ENCODE assay signal across 16 cellular contexts in genomic region chr3:101262393-101263240, GRCh38. TPM values are rescaled to one million over a fixed set of nuclear protein-coding genes. Genes with fewer than 3 reads are reported as not detected.
DNase-seq lines count a peak whose midpoint lies in the region; ATAC-seq and TF ChIP-seq lines count a peak whose summit lies in the region.
"Had no signal": no experiment of that assay in that cellular context is flagged by ENCODE, and none has a peak within 500 bp of the region (broad histone marks: within the 10 kb centered on the region; RNA-seq: fewer than 3 reads in every experiment).

No MANE protein-coding gene starts in this region.

- no peaks in the 10 kb centered on the region for H3K27me3 Mint-ChIP-seq in osteocyte (ENCODE audit: unreplicated experiment)
- peaks cover 12% of the 10 kb centered on the region for H3K27me3 Mint-ChIP-seq in endodermal cell (ENCODE audit: insufficient read depth)
- H3K27me3 Mint-ChIP-seq: activated CD4-positive, alpha-beta memory T cell treated with anti-CD3 and anti-CD28 coated beads, Interleukin-2, amount 10 ng/mL, durations not matched to agents 7 days and 5 days; activated naive CD8-positive, alpha-beta T cell; dendritic cell treated with granulocyte-macrophage colony-stimulating factor and Interleukin-4, amounts not matched to agents 40 ng/mL and 50 ng/mL, for 4 days had no signal

- no peaks in the 10 kb centered on the region for H3K4me1 ChIP-seq in endodermal cell (ENCODE audit: control insufficient read depth, insufficient read depth, low read length)
- H3K4me1 ChIP-seq: lower lobe of right lung had no signal

- H3K27me3 ChIP-seq in endodermal cell (ENCODE audit: control insufficient read depth, insufficient read depth, low read length, poor library complexity, severe bottlenecking) = peaks cover 34% of the 10 kb centered on the region

- DNase-seq in GM19238 (ENCODE audit: insufficient read length, low spot score) = peak; percentile 3
- no peak for DNase-seq in osteocyte (ENCODE audit: extremely low spot score, unreplicated experiment)
- DNase-seq in MV-4-11 (lab: John Stamatoyannopoulos, UW) = no peak
- DNase-seq in Right ventricle myocardium inferior (ENCODE audit: missing footprints) = no peak
- no peak for DNase-seq in endodermal cell
- DNase-seq: activated CD4-positive, alpha-beta memory T cell treated with anti-CD3 and anti-CD28 coated beads, Interleukin-2, amount 10 ng/mL, durations not matched to agents 7 days and 5 days; COR-L47; HFFc6; lower lobe of right lung; NCI-H524; posterior cingulate gyrus had no signal

- TF ChIP-seq CTCF in osteocyte (IDR thresholded peaks at IDR 0.05) (no peak), endodermal cell (conservative IDR thresholded peaks at IDR 0.05) (no peak)

- no peak overlapping the region for H3K4me3 ChIP-seq in endodermal cell (ENCODE audit: low read length)
- H3K4me3 ChIP-seq: lower lobe of right lung had no signal

- intact Hi-C loops in Right ventricle myocardium inferior (cut with DNase I) = no loop called here

- H3K36me3 ChIP-seq in endodermal cell (ENCODE audit: control insufficient read depth, insufficient read depth, low read length) = no peaks in the 10 kb centered on the region
- H3K36me3 ChIP-seq: lower lobe of right lung had no signal

- H3K9me3 Mint-ChIP-seq in osteocyte (ENCODE audit: unreplicated experiment) (peaks cover 28% of the 10 kb centered on the region), endodermal cell (no peaks in the 10 kb centered on the region)
- H3K9me3 Mint-ChIP-seq: activated CD4-positive, alpha-beta memory T cell treated with anti-CD3 and anti-CD28 coated beads, Interleukin-2, amount 10 ng/mL, durations not matched to agents 7 days and 5 days had no signal

- peaks cover 8% of the 10 kb centered on the region for H3K9me3 ChIP-seq in endodermal cell (ENCODE audit: control insufficient read depth, low read length)
- H3K9me3 ChIP-seq: lower lobe of right lung had no signal

- H3K4me3 Mint-ChIP-seq in osteocyte (ENCODE audit: unreplicated experiment) (no peak overlapping the region), endodermal cell (no peak overlapping the region)
- H3K4me3 Mint-ChIP-seq: activated CD4-positive, alpha-beta memory T cell treated with anti-CD3 and anti-CD28 coated beads, Interleukin-2, amount 10 ng/mL, durations not matched to agents 7 days and 5 days; activated naive CD8-positive, alpha-beta T cell; dendritic cell treated with granulocyte-macrophage colony-stimulating factor and Interleukin-4, amounts not matched to agents 40 ng/mL and 50 ng/mL, for 4 days; HFFc6 had no signal

- no peak overlapping the region for H3K9ac ChIP-seq in endodermal cell (ENCODE audit: extremely low read depth, low read length, poor library complexity, severe bottlenecking)

- H3K4me1 Mint-ChIP-seq in osteocyte (ENCODE audit: unreplicated experiment) = peaks cover 11% of the 10 kb centered on the region
- peaks cover 6% of the 10 kb centered on the region for H3K4me1 Mint-ChIP-seq in endodermal cell
- H3K4me1 Mint-ChIP-seq: activated CD4-positive, alpha-beta memory T cell treated with anti-CD3 and anti-CD28 coated beads, Interleukin-2, amount 10 ng/mL, durations not matched to agents 7 days and 5 days had no signal

- peaks cover 22% of the 10 kb centered on the region for H3K36me3 Mint-ChIP-seq in osteocyte (ENCODE audit: unreplicated experiment)
- H3K36me3 Mint-ChIP-seq in endodermal cell (ENCODE audit: low read depth) = no peaks in the 10 kb centered on the region

- no peak overlapping the region for H3K27ac ChIP-seq in endodermal cell (ENCODE audit: low read depth, low read length)
- H3K27ac ChIP-seq: lower lobe of right lung had no signal

- ATAC-seq in HG02571 (IDR thresholded peaks at IDR 0.05; ENCODE audit: unreplicated experiment) (peak; percentile 73), HG03460 (IDR thresholded peaks at IDR 0.05; ENCODE audit: unreplicated experiment) (peak; percentile 73), Right ventricle myocardium inferior (no peak), HG03135 (IDR thresholded peaks at IDR 0.05; ENCODE audit: unreplicated experiment) (no peak)
- ATAC-seq: lower lobe of right lung had no signal

- H3K27ac Mint-ChIP-seq in osteocyte (ENCODE audit: unreplicated experiment) (peak overlapping the region; percentile 25), endodermal cell (no peak overlapping the region)
- H3K27ac Mint-ChIP-seq: activated CD4-positive, alpha-beta memory T cell treated with anti-CD3 and anti-CD28 coated beads, Interleukin-2, amount 10 ng/mL, durations not matched to agents 7 days and 5 days; activated naive CD8-positive, alpha-beta T cell; dendritic cell treated with granulocyte-macrophage colony-stimulating factor and Interleukin-4, amounts not matched to agents 40 ng/mL and 50 ng/mL, for 4 days; HFFc6 had no signal

RNA-seq across cellular contexts. Expression of gene IMPG2, which starts 57.8 kb away (rescaled TPM):
- total RNA-seq in osteocyte = 0.60 and 0.73 TPM in 2 replicates
- total RNA-seq in Right ventricle myocardium inferior = 0.14 TPM
- under 1 TPM; 0.18 to 0.26 TPM for total RNA-seq in endodermal cell
- polyA plus RNA-seq in endodermal cell (2013, experiment 1 of 2) = 0.18 TPM
- 0.12 TPM for polyA plus RNA-seq in endodermal cell (2013, experiment 2 of 2)

Comparison
In these comparisons a context has a peak if more than half of its experiments do, and no peak if none do; other contexts are left out.
1. ATAC-seq: peak in HG02571 (single experiment) and HG03460 (single experiment); none in Right ventricle myocardium inferior (single experiment) and HG03135 (single experiment).